ENCODE assay signal across 8 cellular contexts in genomic region chr20:57381596-57382503, GRCh38. TPM values are rescaled to one million over a fixed set of nuclear protein-coding genes. Genes with fewer than 3 reads are reported as not detected.
DNase-seq lines count a peak whose midpoint lies in the region; ATAC-seq and TF ChIP-seq lines count a peak whose summit lies in the region.

No MANE protein-coding gene starts in this region.

- H3K27me3 Mint-ChIP-seq in activated CD4-positive, alpha-beta memory T cell treated with anti-CD3 and anti-CD28 coated beads for 36 hours: no peaks in the 10 kb centered on the region

- DNase-seq in COLO829 (ENCODE audit: low spot score): peak; percentile 94
- DNase-seq in HEK293T (ENCODE audit: extremely low spot score): peak; percentile 81
- peak; percentile 63 for DNase-seq in NCI-H69 (lab: John Stamatoyannopoulos, UW)
- DNase-seq in activated CD4-positive, alpha-beta memory T cell treated with anti-CD3 and anti-CD28 coated beads for 36 hours: peak; percentile 90
- peak; percentile 82 for DNase-seq in ecto neural progenitor cell (ENCODE audit: low spot score)
- peak; percentile 91 for DNase-seq in medulla oblongata (ENCODE audit: extremely low spot score)
- peak; percentile 87 for DNase-seq in stimulated activated CD8-positive, alpha-beta memory T cell treated with anti-CD3 and anti-CD28 coated beads, Interleukin-15, amount 100 ng/mL, for 1 hour (ENCODE audit: low read depth)

- no peak for ATAC-seq in HG03097 (IDR thresholded peaks at IDR 0.05; ENCODE audit: low FRiP score, unreplicated experiment)

- intact Hi-C loops in activated CD4-positive, alpha-beta memory T cell treated with anti-CD3 and anti-CD28 coated beads for 36 hours (cut with micrococcal nuclease): loop anchor here (1.0 to 10.0 kb wide), 2 partner anchors 113 to 213 kb away; no protein-coding TSS in a partner anchor

- POLR2A ChIA-PET in HEK293T (lab: Yijun Ruan, JAX): no interaction called here
- POLR2A ChIA-PET in activated CD4-positive, alpha-beta memory T cell treated with anti-CD3 and anti-CD28 coated beads for 36 hours (lab: Charles Lee): no interaction called here

- peaks cover 32% of the 10 kb centered on the region for H3K4me1 Mint-ChIP-seq in activated CD4-positive, alpha-beta memory T cell treated with anti-CD3 and anti-CD28 coated beads for 36 hours (ENCODE audit: low read depth)

- no peak overlapping the region for H3K27ac Mint-ChIP-seq in activated CD4-positive, alpha-beta memory T cell treated with anti-CD3 and anti-CD28 coated beads for 36 hours

- H3K9me3 Mint-ChIP-seq in activated CD4-positive, alpha-beta memory T cell treated with anti-CD3 and anti-CD28 coated beads for 36 hours: no peaks in the 10 kb centered on the region

- peaks cover 15% of the 10 kb centered on the region for H3K36me3 Mint-ChIP-seq in activated CD4-positive, alpha-beta memory T cell treated with anti-CD3 and anti-CD28 coated beads for 36 hours

- CTCF ChIA-PET in HEK293T (lab: Yijun Ruan, JAX): interaction anchor here (0.6 to 1.2 kb wide), 5 partner anchors 23 to 142 kb away, joined by 3 read pairs; no protein-coding TSS in a partner anchor
- CTCF ChIA-PET in activated CD4-positive, alpha-beta memory T cell treated with anti-CD3 and anti-CD28 coated beads for 36 hours (lab: Charles Lee): interaction anchor here (0.6 to 5.3 kb wide), 21 partner anchors 9 to 125 kb away, joined by 3 to 45 read pairs (median 3); partner anchors contain the start of gene RBM38

- H3K4me3 Mint-ChIP-seq in activated CD4-positive, alpha-beta memory T cell treated with anti-CD3 and anti-CD28 coated beads for 36 hours: no peak overlapping the region

TF ChIP-seq in HEK293T, 16 proteins besides CTCF, POLR2A, EP300 and RAD21:
- TF ChIP-seq LEF1 (IDR thresholded peaks at IDR 0.05; ENCODE audit: borderline replicate concordance) (no peak), L3MBTL2 (conservative IDR thresholded peaks at IDR 0.05) (0 out of 2 replicates have a peak, but pooled peaks have one; percentile 22), BHLHE40 (IDR thresholded peaks at IDR 0.05; ENCODE audit: borderline replicate concordance) (no peak)

RNA-seq across cellular contexts. Expression of gene RBM38, which starts 9.3 kb away (rescaled TPM):
- total RNA-seq in activated CD4-positive, alpha-beta memory T cell treated with anti-CD3 and anti-CD28 coated beads for 36 hours: 10 to 100 TPM; 73.4 to 77.3 TPM

RNA-seq across cellular contexts. Expression of gene RAE1, which starts 30.8 kb away (rescaled TPM):
- total RNA-seq in activated CD4-positive, alpha-beta memory T cell treated with anti-CD3 and anti-CD28 coated beads for 36 hours: 10 to 100 TPM; 33.7 to 38.2 TPM

RNA-seq across cellular contexts. Expression of gene SPO11, which starts 52.2 kb away (rescaled TPM):
- not detected for total RNA-seq in activated CD4-positive, alpha-beta memory T cell treated with anti-CD3 and anti-CD28 coated beads for 36 hours
